In the genomic region with DNA sequence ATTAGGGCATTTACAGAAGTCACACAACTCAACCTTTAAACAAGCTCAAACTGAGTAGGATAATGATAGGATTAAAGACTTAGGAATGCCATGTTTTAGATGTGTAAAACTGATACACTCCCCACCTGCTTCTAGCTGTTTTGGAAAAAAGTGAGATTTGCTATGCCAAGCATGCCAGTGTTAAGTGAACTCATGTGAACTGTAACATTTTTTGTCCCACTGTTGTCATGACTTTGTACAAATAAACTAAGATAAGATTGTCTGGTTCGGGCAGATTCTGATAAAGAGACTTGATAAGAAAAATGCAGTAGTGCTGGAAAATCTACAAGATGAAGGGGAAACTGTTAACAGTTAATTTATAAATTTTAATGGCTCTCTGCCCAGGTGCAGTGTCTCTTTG, we compare ENCODE assay signal across 9 cellular contexts.
DNase-seq lines count a peak whose midpoint lies in the region; ATAC-seq and TF ChIP-seq lines count a peak whose summit lies in the region.
"Had no signal": no experiment of that assay in that cellular context is flagged by ENCODE, and none has a peak within 500 bp of the region (broad histone marks: within the 10 kb centered on the region; RNA-seq: fewer than 3 reads in every experiment).

No MANE protein-coding gene starts in this region.

- peaks cover 0 to 27% (median 15%) of the 10 kb centered on the region in 4 donors for H3K4me1 ChIP-seq in tibial nerve

- H3K27me3 ChIP-seq in tibial nerve = no peaks in the 10 kb centered on the region

- H3K4me3 ChIP-seq in tibial nerve = no peak overlapping the region

- no peak for TF ChIP-seq POLR2A in tibial nerve (IDR thresholded peaks at IDR 0.05)

- H3K9me3 ChIP-seq in tibial nerve = no peaks in the 10 kb centered on the region

- ATAC-seq in HG02970 (IDR thresholded peaks at IDR 0.05; ENCODE audit: low FRiP score, unreplicated experiment) = no peak

- no peak for TF ChIP-seq CTCF in tibial nerve (IDR thresholded peaks at IDR 0.05)

- DNase-seq in Daoy (ENCODE audit: low read depth) (peak; percentile 40), NCI-H226 (peak; percentile 75), epithelial cell of prostate (ENCODE audit: low read depth, low spot score) (no peak), pulmonary artery endothelial cell (ENCODE audit: low read depth, low spot score) (peak; percentile 84), GF-D8 (lab: John Stamatoyannopoulos, UW) (no peak), NCI-H510A treated with DMSO at 0.1 percent for 48 hours (lab: John Stamatoyannopoulos, UW) (no peak), tibial nerve (ENCODE audit: low spot score in 2 of 2) (no peak)
- DNase-seq: activated T-cell treated with anti-CD3 and anti-CD28 coated beads, Interleukin-2, amount 50 U/mL, for 72 hours had no signal

- no peak for TF ChIP-seq EP300 in tibial nerve (IDR thresholded peaks at IDR 0.05)

- no peaks in the 10 kb centered on the region for H3K36me3 ChIP-seq in tibial nerve

- H3K27ac ChIP-seq in epithelial cell of prostate (peak overlapping the region; percentile 37), tibial nerve (peak overlapping the region in 2 of 4 donors; percentile 2 to 65)

- WGBS in tibial nerve, 2 donors = 0 to 16% methylated on average over 1 of the region's 1 CpG

Comparison
In these comparisons a context has a peak if more than half of its experiments do, and no peak if none do; other contexts are left out.
1. DNase-seq: peak in Daoy (single experiment), NCI-H226 (single experiment) and pulmonary artery endothelial cell (single experiment); none in epithelial cell of prostate (single experiment), GF-D8 (single experiment), NCI-H510A treated with DMSO at 0.1 percent for 48 hours (single experiment) and tibial nerve (0 of 2).